Comparison of ENCODE assay signal across 1 cellular context in the genomic region with DNA sequence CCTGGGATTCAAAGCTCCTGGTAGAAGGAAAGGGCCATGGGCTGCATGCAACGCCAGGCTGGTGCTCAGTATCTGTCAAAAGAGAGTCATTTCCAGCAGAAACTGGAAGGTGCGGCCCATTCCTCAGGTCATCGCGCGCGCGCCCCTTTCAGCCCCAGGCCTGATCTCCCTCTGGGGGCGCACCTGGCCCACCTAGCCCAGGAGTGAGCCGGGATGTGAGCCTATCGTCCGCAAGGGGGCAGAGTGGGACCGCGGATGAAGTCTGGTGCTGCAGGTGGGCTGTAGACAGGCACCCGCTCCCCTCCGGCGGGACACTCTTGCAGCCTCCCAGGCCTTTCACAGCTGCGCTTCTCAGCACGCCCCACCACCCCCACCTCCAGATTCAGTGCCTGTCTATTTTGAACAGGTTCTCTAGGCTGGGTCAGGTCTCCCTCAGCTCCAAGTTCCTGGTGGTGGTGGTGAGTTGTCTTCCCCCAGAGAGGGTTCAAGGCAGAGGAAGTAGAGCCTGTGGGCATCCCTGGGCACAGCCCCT.
A peak's percentile ranks its signal among the peaks of the same experiment; 100 is the strongest.
TF ChIP-seq lines count a peak whose summit lies in the region.

No MANE protein-coding gene starts in this region.

TF ChIP-seq in IMR-90, 13 proteins besides CTCF, POLR2A, EP300 and RAD21:
- TF ChIP-seq MAZ (IDR thresholded peaks at IDR 0.05; ENCODE audit: borderline replicate concordance, low read depth, low read length) (peak; percentile 48; the same call in 1 of the 2 replicates), RCOR1 (IDR thresholded peaks at IDR 0.05; ENCODE audit: insufficient replicate concordance, low read length) (no peak), SMC3 (IDR thresholded peaks at IDR 0.05; ENCODE audit: low read depth, low read length) (peak; percentile 95)
